Comparison of ENCODE assay signal across 34 cellular contexts in the genomic region with DNA sequence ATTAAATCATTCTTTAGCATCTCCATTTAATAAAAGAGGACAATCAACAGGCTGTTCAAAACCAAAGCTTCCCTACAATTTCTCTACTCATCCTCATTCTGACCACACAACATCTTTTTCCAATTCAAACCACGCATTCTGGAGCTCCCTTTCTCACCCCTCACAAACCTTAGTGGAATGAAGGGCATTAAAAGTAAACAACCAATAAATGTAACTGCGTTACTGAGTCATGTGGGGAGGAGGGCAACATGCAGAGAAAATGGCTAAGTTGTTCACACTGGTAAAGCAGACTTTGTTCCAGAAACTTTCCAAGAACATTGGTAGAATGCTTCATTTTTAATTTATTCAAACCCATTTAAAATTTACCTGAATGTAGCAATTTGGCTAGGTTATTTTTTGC. TPM values are rescaled to one million over a fixed set of nuclear protein-coding genes. Genes with fewer than 3 reads are reported as not detected.
"Had no signal": no experiment of that assay in that cellular context is flagged by ENCODE, and none has a peak within 500 bp of the region (broad histone marks: within the 10 kb centered on the region; RNA-seq: fewer than 3 reads in every experiment).

No MANE protein-coding gene starts in this region.

- H3K9me3 Mint-ChIP-seq: activated CD4-positive, alpha-beta T cell treated with anti-CD3 and anti-CD28 coated beads, Interleukin-2, amount 10 ng/mL, durations not matched to agents 7 days and 5 days; activated T-helper 17 cell treated with anti-CD3 and anti-CD28 coated beads, Interleukin-2, amount 50 U/mL, for 72 hours; nephron progenitor cell; T-helper 1 cell treated with Interleukin-12 subunit alpha and Interleukin-12 subunit beta and Interleukin-4 antibody, amounts not matched to agents 30 μg/mL and 1 μg/mL, for 36 hours had no signal

- H3K4me3 Mint-ChIP-seq: activated CD4-positive, alpha-beta memory T cell treated with anti-CD3 and anti-CD28 coated beads, Interleukin-2, amount 10 ng/mL, durations not matched to agents 7 days and 5 days; activated CD4-positive, alpha-beta T cell treated with anti-CD3 and anti-CD28 coated beads, Interleukin-2, amount 10 ng/mL, durations not matched to agents 7 days and 5 days; activated T-cell treated with anti-CD3 and anti-CD28 coated beads, Interleukin-2, amount 50 U/mL, for 24 hours; activated T-helper 17 cell treated with anti-CD3 and anti-CD28 coated beads, Interleukin-2, amount 50 U/mL, for 72 hours; immature natural killer cell; nephron progenitor cell; T-helper 1 cell treated with Interleukin-12 subunit alpha and Interleukin-12 subunit beta and Interleukin-4 antibody, amounts not matched to agents 30 μg/mL and 1 μg/mL, for 36 hours had no signal

- H3K27me3 Mint-ChIP-seq: activated CD4-positive, alpha-beta memory T cell treated with anti-CD3 and anti-CD28 coated beads, Interleukin-2, amount 10 ng/mL, durations not matched to agents 7 days and 5 days; activated CD4-positive, alpha-beta T cell treated with anti-CD3 and anti-CD28 coated beads, Interleukin-2, amount 10 ng/mL, durations not matched to agents 7 days and 5 days; activated T-cell treated with anti-CD3 and anti-CD28 coated beads, Interleukin-2, amount 50 U/mL, for 24 hours; activated T-helper 17 cell treated with anti-CD3 and anti-CD28 coated beads, Interleukin-2, amount 50 U/mL, for 72 hours had no signal

- H2AFZ ChIP-seq: parathyroid adenoma had no signal

- DNase-seq: activated CD4-positive, alpha-beta memory T cell treated with anti-CD3 and anti-CD28 coated beads, Interleukin-2, amount 10 ng/mL, durations not matched to agents 7 days and 5 days; activated CD4-positive, alpha-beta T cell treated with anti-CD3 and anti-CD28 coated beads, Interleukin-2, amount 10 ng/mL, durations not matched to agents 7 days and 5 days; activated CD4-positive, CD25-positive, alpha-beta regulatory T cell treated with anti-CD3 and anti-CD28 coated beads, Interleukin-2, amount 50 U/mL, for 72 hours; activated CD8-positive, alpha-beta memory T cell treated with anti-CD3 and anti-CD28 coated beads, Interleukin-2, amount 50 U/mL, for 48 hours; activated gamma-delta T cell treated with Interleukin-2 at 50 U/mL for 16 hours; activated naive CD4-positive, alpha-beta T cell treated with anti-CD3 and anti-CD28 coated beads, Interleukin-2, amount 50 U/mL, for 16 hours; activated T-cell treated with anti-CD3 and anti-CD28 coated beads, Interleukin-2, amount 50 U/mL, for 24 hours; amniotic stem cell; central memory CD4-positive, alpha-beta T cell; dermis blood vessel endothelial cell; effector CD4-positive, alpha-beta T cell; esophagus squamous epithelium; heart left ventricle; hypothalamus; immature natural killer cell; kidney; left colon; mammary epithelial cell; nephron progenitor cell; nucleus accumbens; psoas muscle; right cardiac atrium; stimulated activated CD4-positive, alpha-beta T cell treated with anti-CD3 and anti-CD28 coated beads, Interleukin-12 subunit alpha, Interleukin-12 subunit beta, amount 100 ng/mL, for 4 hours; stimulated activated CD4-positive, alpha-beta T cell treated with anti-CD3 and anti-CD28 coated beads, Interleukin-4, amount 100 ng/mL, for 1 hour; stimulated activated naive CD8-positive, alpha-beta T cell treated with anti-CD3 and anti-CD28 coated beads, Interleukin-15, Interleukin-2, amounts not matched to agents 100 U/mL and 50 U/mL, for 24 hours; testis; transverse colon had no signal

- ATAC-seq: activated T-helper 17 cell treated with anti-CD3 and anti-CD28 coated beads, Interleukin-2, amount 50 U/mL, for 72 hours; heart left ventricle; left colon; psoas muscle; right cardiac atrium; stimulated activated naive CD8-positive, alpha-beta T cell treated with anti-CD3 and anti-CD28 coated beads, Interleukin-15, Interleukin-2, amounts not matched to agents 100 U/mL and 50 U/mL, for 24 hours had no signal

- H3K4me3 ChIP-seq: esophagus squamous epithelium, heart left ventricle, psoas muscle, testis, transverse colon had no signal

- H3K36me3 Mint-ChIP-seq: immature natural killer cell had no signal

- H3K27ac Mint-ChIP-seq: activated CD4-positive, alpha-beta memory T cell treated with anti-CD3 and anti-CD28 coated beads, Interleukin-2, amount 10 ng/mL, durations not matched to agents 7 days and 5 days; activated CD4-positive, alpha-beta T cell treated with anti-CD3 and anti-CD28 coated beads, Interleukin-2, amount 10 ng/mL, durations not matched to agents 7 days and 5 days; activated T-cell treated with anti-CD3 and anti-CD28 coated beads, Interleukin-2, amount 50 U/mL, for 24 hours; activated T-helper 17 cell treated with anti-CD3 and anti-CD28 coated beads, Interleukin-2, amount 50 U/mL, for 72 hours; immature natural killer cell; nephron progenitor cell; T-helper 1 cell treated with Interleukin-12 subunit alpha and Interleukin-12 subunit beta and Interleukin-4 antibody, amounts not matched to agents 30 μg/mL and 1 μg/mL, for 36 hours had no signal

- H3K27me3 ChIP-seq: esophagus squamous epithelium, heart left ventricle, testis, transverse colon had no signal

- H3K9me3 ChIP-seq: esophagus squamous epithelium, psoas muscle, testis, transverse colon had no signal

- H3K36me3 ChIP-seq: esophagus squamous epithelium, heart left ventricle, transverse colon had no signal

- H3K4me1 Mint-ChIP-seq: activated CD4-positive, alpha-beta memory T cell treated with anti-CD3 and anti-CD28 coated beads, Interleukin-2, amount 10 ng/mL, durations not matched to agents 7 days and 5 days; activated CD4-positive, alpha-beta T cell treated with anti-CD3 and anti-CD28 coated beads, Interleukin-2, amount 10 ng/mL, durations not matched to agents 7 days and 5 days; activated T-helper 17 cell treated with anti-CD3 and anti-CD28 coated beads, Interleukin-2, amount 50 U/mL, for 72 hours; immature natural killer cell had no signal

- H3K27ac ChIP-seq: epithelial cell of prostate, esophagus squamous epithelium, heart left ventricle, parathyroid adenoma, psoas muscle, testis, transverse colon had no signal

- FAIRE-seq: astrocyte, colon, endometrium had no signal

- H3K79me2 ChIP-seq: parathyroid adenoma had no signal

- H3K4me1 ChIP-seq: esophagus squamous epithelium, heart left ventricle, parathyroid adenoma, psoas muscle, testis, transverse colon had no signal

- H3K9ac ChIP-seq: parathyroid adenoma had no signal

RNA-seq across cellular contexts. Expression of a gene that starts 19.6 kb away (rescaled TPM):
- total RNA-seq: activated CD4-positive, alpha-beta T cell treated with anti-CD3 and anti-CD28 coated beads, Interleukin-2, amount 10 ng/mL, durations not matched to agents 7 days and 5 days had no signal
- polyA plus RNA-seq: immature natural killer cell, mammary epithelial cell had no signal
